16 cellular contexts compared by ENCODE assay signal in genomic region chr22:39941661-39942060, GRCh38. TPM values are rescaled to one million over a fixed set of nuclear protein-coding genes. Genes with fewer than 3 reads are reported as not detected.
A peak's percentile ranks its signal among the peaks of the same experiment; 100 is the strongest.
DNase-seq lines count a peak whose midpoint lies in the region; TF ChIP-seq lines count a peak whose summit lies in the region.
"Had no signal": no experiment of that assay in that cellular context is flagged by ENCODE, and none has a peak within 500 bp of the region (broad histone marks: within the 10 kb centered on the region; RNA-seq: fewer than 3 reads in every experiment).

No MANE protein-coding gene starts in this region.

- CTCF ChIA-PET in RWPE1 (lab: Yijun Ruan, JAX) (no interaction called here), HEK293T (lab: Yijun Ruan, JAX) (no interaction called here)

- H3K27me3 Mint-ChIP-seq in T-helper 1 cell treated with Interleukin-12 subunit alpha and Interleukin-12 subunit beta and Interleukin-4 antibody, amounts not matched to agents 30 μg/mL and 1 μg/mL, for 36 hours (ENCODE audit: low read depth): no peaks in the 10 kb centered on the region
- no peaks in the 10 kb centered on the region for H3K27me3 Mint-ChIP-seq in endothelial cell (ENCODE audit: unreplicated experiment)

- no peak for TF ChIP-seq CTCF in endothelial cell (IDR thresholded peaks at IDR 0.05; ENCODE audit: unreplicated experiment)
- TF ChIP-seq CTCF in RWPE1 (conservative IDR thresholded peaks at IDR 0.05; ENCODE audit: low read depth): no peak

- peak overlapping the region; percentile 14 for H3K27ac Mint-ChIP-seq in T-helper 1 cell treated with Interleukin-12 subunit alpha and Interleukin-12 subunit beta and Interleukin-4 antibody, amounts not matched to agents 30 μg/mL and 1 μg/mL, for 36 hours
- H3K27ac Mint-ChIP-seq in endothelial cell (ENCODE audit: unreplicated experiment): peak overlapping the region; percentile 53

- DNase-seq in T-helper 1 cell (no peak), NCI-H1092 treated with DMSO at 0.1 percent for 48 hours (lab: John Stamatoyannopoulos, UW) (peak; percentile 88), NCI-H748 treated with DMSO at 0.1 percent for 48 hours (lab: John Stamatoyannopoulos, UW) (peak; percentile 91), endothelial cell (ENCODE audit: low spot score) (no peak), RWPE1 (ENCODE audit: low spot score) (no peak), epidermal melanocyte (ENCODE audit: insufficient read length, low spot score) (no peak), HEK293T (ENCODE audit: extremely low spot score) (no peak)
- DNase-seq: Calu3, mesenchymal stem cell, small intestine had no signal

- H3K27ac ChIP-seq in RWPE1: no peak overlapping the region
- H3K27ac ChIP-seq: A549, thoracic aorta had no signal

- POLR2A ChIA-PET in RWPE1 (lab: Yijun Ruan, JAX; ENCODE audit: low non-redundant PET): no interaction called here
- POLR2A ChIA-PET in HEK293T (lab: Yijun Ruan, JAX): no interaction called here

- no peaks in the 10 kb centered on the region for H3K9me3 Mint-ChIP-seq in T-helper 1 cell treated with Interleukin-12 subunit alpha and Interleukin-12 subunit beta and Interleukin-4 antibody, amounts not matched to agents 30 μg/mL and 1 μg/mL, for 36 hours
- H3K9me3 Mint-ChIP-seq in endothelial cell (ENCODE audit: unreplicated experiment): no peaks in the 10 kb centered on the region

- H3K4me1 Mint-ChIP-seq in T-helper 1 cell treated with Interleukin-12 subunit alpha and Interleukin-12 subunit beta and Interleukin-4 antibody, amounts not matched to agents 30 μg/mL and 1 μg/mL, for 36 hours (ENCODE audit: low read depth): peaks cover 72% of the 10 kb centered on the region
- peaks cover 25% of the 10 kb centered on the region for H3K4me1 Mint-ChIP-seq in endothelial cell (ENCODE audit: unreplicated experiment)

- no peak overlapping the region for H3K4me3 Mint-ChIP-seq in T-helper 1 cell treated with Interleukin-12 subunit alpha and Interleukin-12 subunit beta and Interleukin-4 antibody, amounts not matched to agents 30 μg/mL and 1 μg/mL, for 36 hours
- H3K4me3 Mint-ChIP-seq in endothelial cell (ENCODE audit: unreplicated experiment): no peak overlapping the region

- peaks cover 31% of the 10 kb centered on the region for H3K36me3 Mint-ChIP-seq in T-helper 1 cell treated with Interleukin-12 subunit alpha and Interleukin-12 subunit beta and Interleukin-4 antibody, amounts not matched to agents 30 μg/mL and 1 μg/mL, for 36 hours (ENCODE audit: low read depth)
- no peaks in the 10 kb centered on the region for H3K36me3 Mint-ChIP-seq in endothelial cell (ENCODE audit: low read depth, unreplicated experiment)

TF ChIP-seq in HEK293T, 16 proteins besides CTCF, POLR2A, EP300 and RAD21:
- no peak for TF ChIP-seq LEF1 (IDR thresholded peaks at IDR 0.05; ENCODE audit: borderline replicate concordance)
- TF ChIP-seq SP1 (IDR thresholded peaks at IDR 0.05): no peak
- no peak for TF ChIP-seq ELF4 (IDR thresholded peaks at IDR 0.05)
- no peak for TF ChIP-seq FOXK2 (IDR thresholded peaks at IDR 0.05)
- TF ChIP-seq TARDBP (IDR thresholded peaks at IDR 0.05): no peak

RNA-seq across cellular contexts. Expression of gene TMA7B, which starts 18.5 kb away (rescaled TPM):
- total RNA-seq in endothelial cell (ENCODE audit: unreplicated experiment): 1.0 TPM
- total RNA-seq: Calu3, dermis microvascular lymphatic vessel endothelial cell, NCI-H460, omental fat pad had no signal

RNA-seq across cellular contexts. Expression of gene GRAP2, which starts 40.8 kb away (rescaled TPM):
- total RNA-seq in endothelial cell (ENCODE audit: unreplicated experiment): 20.5 TPM
- total RNA-seq: Calu3, dermis microvascular lymphatic vessel endothelial cell had no signal

RNA-seq across cellular contexts. Expression of gene ENTHD1, which starts 48.1 kb away (rescaled TPM):
- not detected for total RNA-seq in endothelial cell (ENCODE audit: unreplicated experiment)
- total RNA-seq: Calu3, dermis microvascular lymphatic vessel endothelial cell, NCI-H460, omental fat pad, thoracic aorta had no signal

RNA-seq across cellular contexts. Expression of gene FAM83F, which starts 53.1 kb away (rescaled TPM):
- total RNA-seq in endothelial cell (ENCODE audit: unreplicated experiment): 3.5 TPM
- total RNA-seq: dermis microvascular lymphatic vessel endothelial cell had no signal

Comparison
In these comparisons a context has a peak if more than half of its experiments do, and no peak if none do; other contexts are left out.
1. DNase-seq: peak in NCI-H1092 treated with DMSO at 0.1 percent for 48 hours (single experiment) and NCI-H748 treated with DMSO at 0.1 percent for 48 hours (single experiment); none in T-helper 1 cell (0 of 5), endothelial cell (single experiment), RWPE1 (single experiment), epidermal melanocyte (single experiment) and HEK293T (single experiment).